Comparison of ENCODE assay signal across 1 cellular context in the genomic region with DNA sequence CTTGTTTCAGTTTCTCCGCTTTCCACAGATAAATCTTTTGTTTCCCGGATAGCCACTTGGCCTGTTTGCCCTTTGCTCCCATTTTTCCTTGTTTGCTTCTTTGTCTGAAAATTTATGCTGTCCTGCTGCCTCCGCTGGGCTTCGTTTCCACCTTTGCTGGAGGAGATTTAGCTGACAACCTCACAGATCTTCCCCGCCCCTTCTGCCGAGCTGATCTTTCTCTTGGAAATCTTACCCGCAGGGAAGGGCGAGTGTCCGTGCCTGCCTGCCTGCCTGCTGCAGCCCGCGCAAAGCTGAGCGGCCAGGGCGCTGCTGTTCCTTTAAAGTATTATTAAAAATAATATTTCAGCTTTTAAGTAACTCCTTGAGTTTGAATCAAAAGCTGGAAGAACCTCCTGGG.
TF ChIP-seq lines count a peak whose summit lies in the region.

No MANE protein-coding gene starts in this region.

TF ChIP-seq in endothelial cell of umbilical vein, 7 proteins besides CTCF, POLR2A, EP300 and RAD21 (continued from another document):
- TF ChIP-seq GATA2 (IDR thresholded peaks at IDR 0.05; ENCODE audit: insufficient read depth, insufficient read length, low read depth, low read length) (no peak), FOS (IDR thresholded peaks at IDR 0.05; ENCODE audit: borderline replicate concordance, insufficient read depth, low read length) (no peak), EZH2 (IDR thresholded peaks at IDR 0.05; ENCODE audit: borderline replicate concordance, low read depth, low read length, severe bottlenecking) (no peak)
- TF ChIP-seq, protein P1, sequence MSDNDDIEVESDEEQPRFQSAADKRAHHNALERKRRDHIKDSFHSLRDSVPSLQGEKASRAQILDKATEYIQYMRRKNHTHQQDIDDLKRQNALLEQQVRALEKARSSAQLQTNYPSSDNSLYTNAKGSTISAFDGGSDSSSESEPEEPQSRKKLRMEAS (IDR thresholded peaks at IDR 0.05; ENCODE audit: insufficient read depth, insufficient read length) = no peak
